ENCODE assay signal across 9 cellular contexts in the genomic region with DNA sequence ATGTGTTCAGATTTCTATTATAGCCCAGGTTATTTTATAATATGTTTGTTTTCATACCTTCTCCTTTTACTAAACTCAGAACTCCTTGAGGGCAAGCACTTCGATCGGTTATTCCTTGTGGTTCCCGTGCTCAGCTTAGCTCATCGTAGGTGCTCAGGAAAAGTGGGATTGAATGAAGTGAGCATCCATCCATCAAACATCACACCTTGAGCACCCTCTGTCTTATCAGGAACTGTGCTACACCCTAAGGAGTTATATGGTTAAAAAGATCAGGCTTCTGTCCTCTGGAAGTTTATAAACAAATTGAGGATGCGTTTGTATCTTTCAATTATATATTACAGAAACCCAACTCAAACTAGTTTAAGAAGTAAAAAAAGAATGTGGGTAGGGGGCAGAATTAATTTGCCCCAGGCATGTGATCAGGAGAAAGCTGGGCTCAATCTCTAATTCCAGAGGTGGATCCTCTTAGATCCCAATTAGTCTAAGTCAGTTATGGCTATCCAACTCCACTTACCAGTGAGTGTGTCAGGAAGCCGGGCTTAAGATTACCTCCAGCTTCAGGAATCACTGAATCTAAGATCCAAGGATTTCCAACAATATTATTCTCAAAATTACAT. TPM values are rescaled to one million over a fixed set of nuclear protein-coding genes. Genes with fewer than 3 reads are reported as not detected.
DNase-seq lines count a peak whose midpoint lies in the region; ATAC-seq, FAIRE-seq and TF ChIP-seq lines count a peak whose summit lies in the region.
"Had no signal": no experiment of that assay in that cellular context is flagged by ENCODE, and none has a peak within 500 bp of the region (broad histone marks: within the 10 kb centered on the region; RNA-seq: fewer than 3 reads in every experiment).

No MANE protein-coding gene starts in this region.

- TF ChIP-seq CTCF in HFFc6 (IDR thresholded peaks at IDR 0.05) (peak; percentile 67), CD14-positive monocyte (IDR thresholded peaks at IDR 0.05) (no peak)

- no peak for FAIRE-seq in frontal cortex (lab: Jason Lieb, UNC)

- H3K36me3 Mint-ChIP-seq in HFFc6 (ENCODE audit: low read depth) (no peaks in the 10 kb centered on the region; the same call in 1 of the 2 replicates), CD14-positive monocyte (no peaks in the 10 kb centered on the region)

- no peak overlapping the region for H3K4me3 Mint-ChIP-seq in HFFc6
- no peak overlapping the region for H3K4me3 Mint-ChIP-seq in CD14-positive monocyte

- H3K9me3 Mint-ChIP-seq in HFFc6 = no peaks in the 10 kb centered on the region
- no peaks in the 10 kb centered on the region for H3K9me3 Mint-ChIP-seq in CD14-positive monocyte

- H3K4me1 Mint-ChIP-seq in HFFc6 (ENCODE audit: low read depth) = peaks cover 58% of the 10 kb centered on the region
- peaks cover 4% of the 10 kb centered on the region for H3K4me1 Mint-ChIP-seq in CD14-positive monocyte

- intact Hi-C loops in CD14-positive monocyte (cut with micrococcal nuclease) = no loop called here

- DNase-seq in D341Med (ENCODE audit: low spot score) = peak; percentile 42
- no peak for DNase-seq in HFFc6
- DNase-seq in SK-MEL-5 (ENCODE audit: low read depth, low spot score) = peak; percentile 69
- peak; percentile 35 for DNase-seq in kidney glomerular epithelial cell (lab: John Stamatoyannopoulos, UW)
- DNase-seq in CD14-positive monocyte (ENCODE audit: low spot score) = no peak
- DNase-seq in frontal cortex (ENCODE audit: low spot score in 2 of 2) = no peak
- DNase-seq in AG08395 (ENCODE audit: low spot score) = no peak
- DNase-seq: NCI-H2029 had no signal

- no peak for ATAC-seq in HG03095 (IDR thresholded peaks at IDR 0.05; ENCODE audit: unreplicated experiment)

- H3K27ac Mint-ChIP-seq in HFFc6 (peak overlapping the region; percentile 48), CD14-positive monocyte (no peak overlapping the region)

- in situ Hi-C loops in SK-MEL-5 (cut with HindIII; ENCODE audit: low pct_unique_long_range_greater_than_20kb, low sequenced_read_pairs) = no loop called here

- H3K27me3 Mint-ChIP-seq in HFFc6 (ENCODE audit: insufficient read depth) (no peaks in the 10 kb centered on the region; the same call in 1 of the 2 replicates), CD14-positive monocyte (ENCODE audit: low read depth in 3 of 3) (peaks cover 0 to 4% (median 1%) of the 10 kb centered on the region in 3 donors)

RNA-seq across cellular contexts. Expression of a gene that starts 59.9 kb away (rescaled TPM):
- 100 to 1,000 TPM in 3 of 6 experiments, 10 to 100 TPM in 3; 89.6 to 122 (median 103) TPM for total RNA-seq in HFFc6 (2021; fragmentation: NEBNext Ultra II Directional; extraction: Animal tissue kit (Norgen Biotek cat#: 25700))
- total RNA-seq in SK-MEL-5 (2014; rRNA removed; shearing (Covaris generic)) = 32.3 and 37.3 TPM in 2 replicates
- 20.3 and 22.6 TPM in 2 replicates for polyA plus RNA-seq in SK-MEL-5 (2015; cell fraction: cytosol; rRNA removed)
- polyA plus RNA-seq in SK-MEL-5 (2015; cell fraction: nucleus; rRNA removed) = 6.4 and 10.2 TPM in 2 replicates
- under 1 TPM in 1 of 2 donors, not detected in 1; 0.19 TPM for polyA plus RNA-seq in CD14-positive monocyte
- 58.3 TPM for total RNA-seq in frontal cortex

Comparison
In these comparisons a context has a peak if more than half of its experiments do, and no peak if none do; other contexts are left out.
1. DNase-seq: peak in D341Med (single experiment), SK-MEL-5 (single experiment) and kidney glomerular epithelial cell (single experiment); none in HFFc6 (single experiment), CD14-positive monocyte (single experiment), frontal cortex (0 of 2) and AG08395 (single experiment).